In the genomic region with DNA sequence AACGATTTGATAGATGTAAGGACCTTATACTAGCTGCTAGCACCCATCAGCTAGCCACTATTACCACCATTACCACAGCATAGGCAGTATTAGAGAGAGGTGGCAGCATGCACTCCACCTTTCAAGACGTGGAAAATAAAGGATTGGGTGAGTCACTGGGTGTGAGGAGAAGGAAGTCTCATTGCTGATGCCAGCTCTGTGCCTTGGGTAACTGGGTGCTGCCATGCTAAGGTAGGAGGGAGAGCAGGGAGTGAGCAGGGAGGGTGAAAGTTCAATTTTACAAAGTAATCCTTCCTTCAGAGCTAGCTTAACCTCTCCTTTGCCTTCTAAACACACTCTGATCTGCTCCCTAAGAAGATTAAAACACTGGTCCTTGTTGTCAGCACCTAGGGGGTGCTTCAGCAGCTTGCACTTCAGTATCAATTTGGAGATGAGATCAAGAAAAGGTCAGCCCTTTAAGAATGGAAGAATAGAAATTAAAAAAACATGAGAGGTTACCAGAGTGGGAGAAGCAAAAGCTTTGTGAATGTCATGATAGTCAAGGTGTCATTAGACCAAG, we compare ENCODE assay signal across 1 cellular context.
TF ChIP-seq lines count a peak whose summit lies in the region.

No MANE protein-coding gene starts in this region.

TF ChIP-seq in HepG2, 621 proteins besides CTCF, POLR2A, EP300 and RAD21 (continued from another document):
- TF ChIP-seq ZNF652 (CRISPR knock-in tag; IDR thresholded peaks at IDR 0.05; ENCODE audit: borderline replicate concordance, low read depth) (no peak), TRIM24 (CRISPR knock-in tag; IDR thresholded peaks at IDR 0.05) (no peak), ATF5 (CRISPR knock-in tag; IDR thresholded peaks at IDR 0.05; ENCODE audit: low read depth) (no peak), ZNF431 (CRISPR knock-in tag; IDR thresholded peaks at IDR 0.05; ENCODE audit: borderline replicate concordance, low read depth) (no peak)
TF ChIP-seq in HepG2: peak in this region for 0.
